In genomic region chr19:48481191-48481500, GRCh38 we compare ENCODE assay signal across 8 cellular contexts. TPM values are rescaled to one million over a fixed set of nuclear protein-coding genes. Genes with fewer than 3 reads are reported as not detected.
DNase-seq lines count a peak whose midpoint lies in the region; ATAC-seq and TF ChIP-seq lines count a peak whose summit lies in the region.

No MANE protein-coding gene starts in this region.

- H3K4me3 ChIP-seq in cardiac muscle cell (no peak overlapping the region), muscle layer of colon (ENCODE audit: low read depth in 1 of 2, low read length in 2 of 2) (peak overlapping the region; percentile 62 to 79), urinary bladder (ENCODE audit: low read depth, low read length) (peak overlapping the region; percentile 46)

- H3K36me3 ChIP-seq in cardiac muscle cell (peaks cover 16% of the 10 kb centered on the region), muscle layer of colon (ENCODE audit: insufficient read depth, low read length) (peaks cover 20% of the 10 kb centered on the region), urinary bladder (ENCODE audit: insufficient read depth) (no peaks in the 10 kb centered on the region)

- TF ChIP-seq CTCF in cardiac muscle cell (IDR thresholded peaks at IDR 0.05; ENCODE audit: low read depth, low read length): no peak

- H3K4me1 Mint-ChIP-seq in central memory CD8-positive, alpha-beta T cell: peaks cover 9% of the 10 kb centered on the region

- H3K4me3 Mint-ChIP-seq in central memory CD8-positive, alpha-beta T cell: peak overlapping the region; percentile 83

- DNase-seq in cardiac muscle cell (ENCODE audit: low read depth in 1 of 2, low spot score in 1 of 2): peak in 1 of 2 donors; percentile 49
- DNase-seq in left ventricle myocardium superior: no peak
- DNase-seq in central memory CD8-positive, alpha-beta T cell (ENCODE audit: low spot score in 2 of 2): no peak
- DNase-seq in SW480 (ENCODE audit: low spot score): no peak
- no peak for DNase-seq in NCI-H82 (lab: John Stamatoyannopoulos, UW)

- H3K27ac ChIP-seq in cardiac muscle cell (peak overlapping the region; percentile 43), muscle layer of colon (ENCODE audit: low read depth, low read length) (peak overlapping the region; percentile 90), urinary bladder (ENCODE audit: low read depth) (peak overlapping the region; percentile 65)

- intact Hi-C loops in left ventricle myocardium superior (cut with micrococcal nuclease): no loop called here

- H3K27me3 ChIP-seq in cardiac muscle cell (no peaks in the 10 kb centered on the region), muscle layer of colon (ENCODE audit: control insufficient read depth in 1 of 2, insufficient read depth in 2 of 2, low read length in 2 of 2) (no peaks in the 10 kb centered on the region)

- H3K9me3 ChIP-seq in cardiac muscle cell (ENCODE audit: low read depth): no peaks in the 10 kb centered on the region
- H3K9me3 ChIP-seq in muscle layer of colon (ENCODE audit: low read length): no peaks in the 10 kb centered on the region

- ATAC-seq in left ventricle myocardium superior: no peak
- no peak for ATAC-seq in central memory CD8-positive, alpha-beta T cell (replicated peaks; ENCODE audit: extremely low read depth, poor library complexity, severe bottlenecking)
- ATAC-seq in HG03095 (IDR thresholded peaks at IDR 0.05; ENCODE audit: unreplicated experiment): no peak

- H3K36me3 Mint-ChIP-seq in central memory CD8-positive, alpha-beta T cell (ENCODE audit: insufficient read depth): peaks cover 7% of the 10 kb centered on the region

- WGBS in urinary bladder: 37% methylated on average over 11 of the region's 11 CpGs

- H3K4me1 ChIP-seq in cardiac muscle cell (ENCODE audit: low read depth) (no peaks in the 10 kb centered on the region), muscle layer of colon (ENCODE audit: insufficient read depth, low read length) (peaks cover 8% of the 10 kb centered on the region), urinary bladder (ENCODE audit: insufficient read depth) (no peaks in the 10 kb centered on the region)

- H3K27me3 Mint-ChIP-seq in central memory CD8-positive, alpha-beta T cell: no peaks in the 10 kb centered on the region

- no peaks in the 10 kb centered on the region for H3K9me3 Mint-ChIP-seq in central memory CD8-positive, alpha-beta T cell

- H3K9ac ChIP-seq in muscle layer of colon (ENCODE audit: low read length): peak overlapping the region; percentile 65

- peak overlapping the region; percentile 80 for H3K27ac Mint-ChIP-seq in central memory CD8-positive, alpha-beta T cell (ENCODE audit: low read depth)

RNA-seq across cellular contexts. Expression of gene CYTH2, which starts 12.0 kb away (rescaled TPM):
- total RNA-seq in cardiac muscle cell: 179 and 211 TPM in 2 replicates
- polyA plus RNA-seq in cardiac muscle cell: 103 and 138 TPM in 2 replicates
- total RNA-seq in left ventricle myocardium superior: 33.4 TPM
- total RNA-seq in urinary bladder: 30.6 TPM
- polyA plus RNA-seq in urinary bladder: 51.9 TPM

RNA-seq across cellular contexts. Expression of gene KCNJ14, which starts 25.8 kb away (rescaled TPM):
- 0.56 and 1.7 TPM in 2 replicates for total RNA-seq in cardiac muscle cell
- 0.61 and 1.5 TPM in 2 replicates for polyA plus RNA-seq in cardiac muscle cell
- 0.35 TPM for total RNA-seq in left ventricle myocardium superior
- total RNA-seq in urinary bladder: 0.42 TPM
- polyA plus RNA-seq in urinary bladder: 0.33 TPM

RNA-seq across cellular contexts. Expression of gene LMTK3, which starts 30.5 kb away (rescaled TPM):
- 3.0 and 7.4 TPM in 2 replicates for total RNA-seq in cardiac muscle cell
- polyA plus RNA-seq in cardiac muscle cell: 1.1 and 2.2 TPM in 2 replicates
- 1.4 TPM for total RNA-seq in left ventricle myocardium superior
- total RNA-seq in urinary bladder: 0.42 TPM
- polyA plus RNA-seq in urinary bladder: 0.72 TPM

RNA-seq across cellular contexts. Expression of gene GRWD1, which starts 35.4 kb away (rescaled TPM):
- total RNA-seq in cardiac muscle cell: 24.2 and 36.5 TPM in 2 replicates
- 36.3 and 38.6 TPM in 2 replicates for polyA plus RNA-seq in cardiac muscle cell
- total RNA-seq in left ventricle myocardium superior: 15.7 TPM
- total RNA-seq in urinary bladder: 13.6 TPM
- polyA plus RNA-seq in urinary bladder: 22.2 TPM
